ENCODE assay signal across 29 cellular contexts in the genomic region with DNA sequence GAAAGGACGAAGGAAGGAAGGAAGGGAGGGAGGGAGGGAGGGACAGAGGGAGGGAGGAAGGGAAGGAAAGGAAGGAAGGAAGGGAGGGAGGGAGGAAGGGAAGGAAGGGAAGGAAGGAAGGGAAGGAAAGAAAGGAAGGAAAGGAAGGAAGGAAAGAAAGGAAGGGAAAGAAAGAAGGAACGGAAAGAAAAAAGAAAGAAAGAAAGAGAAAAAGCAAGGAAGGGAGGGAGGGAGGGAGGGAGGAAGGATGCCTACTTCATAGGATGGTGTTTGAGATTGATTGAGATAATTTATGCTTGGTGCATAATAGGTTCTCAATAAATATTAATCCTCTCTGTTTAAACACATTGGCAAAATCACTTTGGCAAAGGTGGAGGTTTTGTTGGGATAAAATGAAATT.
"Had no signal": no experiment of that assay in that cellular context is flagged by ENCODE, and none has a peak within 500 bp of the region (broad histone marks: within the 10 kb centered on the region; RNA-seq: fewer than 3 reads in every experiment).

No MANE protein-coding gene starts in this region.

- H3K4me1 Mint-ChIP-seq: neural progenitor cell had no signal

- DNase-seq: natural killer cell; occipital lobe; ovary; posterior cingulate gyrus; psoas muscle; right lobe of liver; sigmoid colon; small intestine; stimulated activated CD4-positive, alpha-beta T cell treated with anti-CD3 and anti-CD28 coated beads, Interleukin-15, amount 100 ng/mL, for 24 hours; stimulated activated CD4-positive, alpha-beta T cell treated with anti-CD3 and anti-CD28 coated beads, Interleukin-2, amount 100 ng/mL, for 24 hours; stimulated activated CD4-positive, alpha-beta T cell treated with anti-CD3 and anti-CD28 coated beads, Interleukin-2, amount 100 ng/mL, for 48 hours; stimulated activated CD4-positive, alpha-beta T cell treated with anti-CD3 and anti-CD28 coated beads, Interleukin-4, amount 100 ng/mL, for 24 hours; stimulated activated naive CD4-positive, alpha-beta T cell; stimulated activated naive CD8-positive, alpha-beta T cell treated with anti-CD3 and anti-CD28 coated beads, Interleukin-15, amount 100 ng/mL, for 72 hours; stimulated activated naive CD8-positive, alpha-beta T cell treated with anti-CD3 and anti-CD28 coated beads, Interleukin-15, Interleukin-2, amounts not matched to agents 100 U/mL and 50 U/mL, for 24 hours; substantia nigra; testis; tibial artery; transverse colon; upper lobe of right lung; uterus had no signal

- H3K36me3 Mint-ChIP-seq: natural killer cell; neural progenitor cell; stimulated activated memory B cell treated with anti-CD40 and anti-IgM and Interleukin-4, amounts not matched to agents 10 μg/mL and 1 μg/mL and 100 μg/mL, for 72 hours; type B pancreatic cell had no signal

- H3K79me2 ChIP-seq: parathyroid adenoma had no signal

- H3K4me3 ChIP-seq: neural progenitor cell, ovary, psoas muscle, right lobe of liver, sigmoid colon, suprapubic skin, testis, tibial artery, transverse colon, upper lobe of right lung, uterus had no signal

- H3K27ac Mint-ChIP-seq: natural killer cell; nephron; neural progenitor cell; progenitor cell of endocrine pancreas; stimulated activated memory B cell treated with anti-CD40 and anti-IgM and Interleukin-4, amounts not matched to agents 10 μg/mL and 1 μg/mL and 100 μg/mL, for 72 hours; stimulated activated naive CD8-positive, alpha-beta T cell treated with anti-CD3 and anti-CD28 coated beads, Interleukin-15, amount 100 ng/mL, for 72 hours; type B pancreatic cell had no signal

- ATAC-seq: natural killer cell; psoas muscle; right cardiac atrium; right lobe of liver; stimulated activated memory B cell treated with anti-CD40 and anti-IgM and Interleukin-4, amounts not matched to agents 10 μg/mL and 1 μg/mL and 100 μg/mL, for 72 hours; stimulated activated naive CD8-positive, alpha-beta T cell treated with anti-CD3 and anti-CD28 coated beads, Interleukin-15, amount 100 ng/mL, for 72 hours; stimulated activated naive CD8-positive, alpha-beta T cell treated with anti-CD3 and anti-CD28 coated beads, Interleukin-15, Interleukin-2, amounts not matched to agents 100 U/mL and 50 U/mL, for 24 hours; upper lobe of right lung had no signal

- H3K9ac ChIP-seq: neural progenitor cell, parathyroid adenoma had no signal

- H3K27ac ChIP-seq: neural progenitor cell, ovary, parathyroid adenoma, psoas muscle, right lobe of liver, sigmoid colon, suprapubic skin, testis, tibial artery, transverse colon, upper lobe of right lung, uterus had no signal

- H3K4me1 ChIP-seq: neural progenitor cell, parathyroid adenoma, psoas muscle, right lobe of liver, sigmoid colon, suprapubic skin, testis, tibial artery, transverse colon, upper lobe of right lung, uterus had no signal

- H3K9me3 Mint-ChIP-seq: neural progenitor cell; stimulated activated memory B cell treated with anti-CD40 and anti-IgM and Interleukin-4, amounts not matched to agents 10 μg/mL and 1 μg/mL and 100 μg/mL, for 72 hours; type B pancreatic cell had no signal

- H3K36me3 ChIP-seq: neural progenitor cell, ovary, right lobe of liver, sigmoid colon, suprapubic skin, tibial artery, transverse colon, upper lobe of right lung, uterus had no signal

- H3K9me3 ChIP-seq: ovary, psoas muscle, right lobe of liver, sigmoid colon, suprapubic skin, testis, tibial artery, transverse colon, upper lobe of right lung, uterus had no signal

- H3K27me3 ChIP-seq: neural progenitor cell, ovary, right lobe of liver, sigmoid colon, suprapubic skin, testis, upper lobe of right lung, uterus had no signal

- FAIRE-seq: small intestine had no signal

- H3K4me3 Mint-ChIP-seq: natural killer cell; nephron; neural progenitor cell; stimulated activated memory B cell treated with anti-CD40 and anti-IgM and Interleukin-4, amounts not matched to agents 10 μg/mL and 1 μg/mL and 100 μg/mL, for 72 hours; stimulated activated naive CD8-positive, alpha-beta T cell treated with anti-CD3 and anti-CD28 coated beads, Interleukin-15, amount 100 ng/mL, for 72 hours; type B pancreatic cell had no signal

- H2AFZ ChIP-seq: neural progenitor cell, parathyroid adenoma had no signal

- H3K4me2 ChIP-seq: neural progenitor cell had no signal
